ENCODE assay signal across 8 cellular contexts in genomic region chr13:44435142-44435982, GRCh38.
DNase-seq lines count a peak whose midpoint lies in the region; ATAC-seq, FAIRE-seq and TF ChIP-seq lines count a peak whose summit lies in the region.

No MANE protein-coding gene starts in this region.

- no peaks in the 10 kb centered on the region for H3K27me3 ChIP-seq in endothelial cell of umbilical vein (ENCODE audit: control insufficient read depth in 2 of 2, insufficient read depth in 2 of 2, low read length in 2 of 2)

- no peak for TF ChIP-seq POLR2A in endothelial cell of umbilical vein (IDR thresholded peaks at IDR 0.05; ENCODE audit: low read depth, low read length)

- H3K4me2 ChIP-seq in endothelial cell of umbilical vein (ENCODE audit: insufficient read depth, low read length): peak overlapping the region; percentile 100

- no peaks in the 10 kb centered on the region for H3K9me1 ChIP-seq in endothelial cell of umbilical vein (replicated peaks; ENCODE audit: control insufficient read depth, extremely low read depth, insufficient read depth, low read length)

- BruUV-seq in endothelial cell of umbilical vein (replicated peaks; lab: Mats Ljungman, UMichigan): TSS peak; percentile 91

- FAIRE-seq in endothelial cell of umbilical vein (lab: Jason Lieb, UNC): peak; percentile 98

- POLR2A ChIA-PET in endothelial cell of umbilical vein (lab: Charles Lee): interaction anchor here (0.7 to 3.0 kb wide), 11 partner anchors 8 to 306 kb away, joined by 3 to 35 read pairs (median 4); no protein-coding TSS in a partner anchor

- H3K79me2 ChIP-seq in endothelial cell of umbilical vein (ENCODE audit: control insufficient read depth, insufficient read depth, low read length): peaks cover 13% of the 10 kb centered on the region

- no peaks in the 10 kb centered on the region for H3K9me3 ChIP-seq in endothelial cell of umbilical vein (replicated peaks; ENCODE audit: control insufficient read depth, insufficient read depth, low read length)

- no peak overlapping the region for H2AFZ ChIP-seq in endothelial cell of umbilical vein (ENCODE audit: low read depth, low read length)

- CTCF ChIA-PET in endothelial cell of umbilical vein (lab: Charles Lee): interaction anchor here (0.6 to 7.2 kb wide), 20 partner anchors 9 to 530 kb away, joined by 3 to 121 read pairs (median 4); no protein-coding TSS in a partner anchor

- dilution Hi-C loops in endothelial cell of umbilical vein (cut with MboI; ENCODE audit: extremely low pct_ligation_motif_present, low sequenced_read_pairs): no loop called here

- H3K4me3 ChIP-seq in Jurkat, Clone E6-1 (ENCODE audit: low read length): peak overlapping the region; percentile 70
- H3K4me3 ChIP-seq in endothelial cell of umbilical vein (replicated peaks in 1 of 3; ENCODE audit: insufficient read depth in 1 of 3, low read depth in 1 of 3, low read length in 3 of 3): peak overlapping the region; percentile 86 to 99 (median 99)

- peak overlapping the region; percentile 95 for H3K27ac ChIP-seq in endothelial cell of umbilical vein (ENCODE audit: insufficient read depth, low read depth, low read length)

- peaks cover 16% of the 10 kb centered on the region for H3K4me1 ChIP-seq in endothelial cell of umbilical vein (ENCODE audit: control insufficient read depth, extremely low read depth, insufficient read depth, low read length)

- peaks cover 9 to 15% of the 10 kb centered on the region in 2 experiments for H3K36me3 ChIP-seq in endothelial cell of umbilical vein (ENCODE audit: control insufficient read depth in 2 of 2, extremely low read depth in 1 of 2, insufficient read depth in 2 of 2, low read length in 2 of 2)

- peak; percentile 55 for ATAC-seq in GM21367 (IDR thresholded peaks at IDR 0.05; ENCODE audit: unreplicated experiment)

- intact Hi-C loops in endothelial cell of umbilical vein (cut with micrococcal nuclease): loop anchor here (1.0 kb wide), 4 partner anchors 71 to 293 kb away; no protein-coding TSS in a partner anchor

- DNase-seq in C1 segment of cervical spinal cord (lab: John Stamatoyannopoulos, UW) (peak; percentile 45 to 98 (median 88)), OCI-M1 (lab: John Stamatoyannopoulos, UW) (peak; percentile 99), activated T-cell treated with anti-CD3 and anti-CD28 coated beads for 4 hours (peak; percentile 87), endothelial cell of umbilical vein (ENCODE audit: low read depth, low spot score) (peak; percentile 99), mesenteric fat pad (ENCODE audit: low spot score) (peak; percentile 95)
- DNase-seq in Jurkat, Clone E6-1 (ENCODE audit: low read depth, low spot score): peak; percentile 98
- peak; percentile 82 for DNase-seq in stimulated activated CD8-positive, alpha-beta memory T cell treated with anti-CD3 and anti-CD28 coated beads, Interleukin-12 subunit alpha, Interleukin-12 subunit beta, amount 100 ng/mL, for 24 hours (ENCODE audit: extremely low read depth)

- H4K20me1 ChIP-seq in endothelial cell of umbilical vein (replicated peaks; ENCODE audit: control insufficient read depth, extremely low read depth, insufficient read depth, low read length): peaks cover 2% of the 10 kb centered on the region

- H3K9ac ChIP-seq in endothelial cell of umbilical vein (replicated peaks; ENCODE audit: extremely low read depth, insufficient read depth, low read length): peak overlapping the region; percentile 99

- no peak for TF ChIP-seq CTCF in endothelial cell of umbilical vein (IDR thresholded peaks at IDR 0.05; ENCODE audit: extremely low read depth in 1 of 2, insufficient read depth in 1 of 2, low read depth in 1 of 2, low read length in 2 of 2)

TF ChIP-seq in endothelial cell of umbilical vein, 7 proteins besides CTCF, POLR2A, EP300 and RAD21:
- TF ChIP-seq GATA2 (IDR thresholded peaks at IDR 0.05; ENCODE audit: insufficient read depth, insufficient read length, low read depth, low read length): no peak
- no peak for TF ChIP-seq JUN (IDR thresholded peaks at IDR 0.05; ENCODE audit: borderline replicate concordance, insufficient read depth, insufficient read length, low read depth)
- no peak for TF ChIP-seq EZH2 (IDR thresholded peaks at IDR 0.05; ENCODE audit: borderline replicate concordance, low read depth, low read length, severe bottlenecking)
- TF ChIP-seq POLR2AphosphoS5 (IDR thresholded peaks at IDR 0.05; ENCODE audit: insufficient read depth, low read depth, low read length): no peak
- TF ChIP-seq FOS (IDR thresholded peaks at IDR 0.05; ENCODE audit: borderline replicate concordance, insufficient read depth, low read length): no peak
- TF ChIP-seq MAX (IDR thresholded peaks at IDR 0.05; ENCODE audit: insufficient read depth, insufficient read length): no peak
- no peak for TF ChIP-seq MYC (IDR thresholded peaks at IDR 0.05; ENCODE audit: low read depth, low read length)
TF ChIP-seq in endothelial cell of umbilical vein: peak in this region for 0.

Comparison
In these comparisons a context has a peak if more than half of its experiments do, and no peak if none do; other contexts are left out.
1. Peak in every context shown above with its lines: DNase-seq, ATAC-seq, H3K4me3 ChIP-seq and H3K27ac ChIP-seq.